ENCODE assay signal across 6 cellular contexts in genomic region chr2:16315458-16315835, GRCh38.
"Had no signal": no experiment of that assay in that cellular context is flagged by ENCODE, and none has a peak within 500 bp of the region (broad histone marks: within the 10 kb centered on the region; RNA-seq: fewer than 3 reads in every experiment).

No MANE protein-coding gene starts in this region.

- H3K4me3 ChIP-seq: GM23338, K562 had no signal

- ATAC-seq: GM23338, K562 had no signal

- DNase-seq: H9, HCEC 1CT, IMR-90, KG1 had no signal

- H3K4me3 Mint-ChIP-seq: GM23338, H9 had no signal

- H3K27ac Mint-ChIP-seq: GM23338, H9 had no signal

- H3K9me3 Mint-ChIP-seq: GM23338, H9 had no signal
